Comparison of ENCODE assay signal across 9 cellular contexts in the genomic region with DNA sequence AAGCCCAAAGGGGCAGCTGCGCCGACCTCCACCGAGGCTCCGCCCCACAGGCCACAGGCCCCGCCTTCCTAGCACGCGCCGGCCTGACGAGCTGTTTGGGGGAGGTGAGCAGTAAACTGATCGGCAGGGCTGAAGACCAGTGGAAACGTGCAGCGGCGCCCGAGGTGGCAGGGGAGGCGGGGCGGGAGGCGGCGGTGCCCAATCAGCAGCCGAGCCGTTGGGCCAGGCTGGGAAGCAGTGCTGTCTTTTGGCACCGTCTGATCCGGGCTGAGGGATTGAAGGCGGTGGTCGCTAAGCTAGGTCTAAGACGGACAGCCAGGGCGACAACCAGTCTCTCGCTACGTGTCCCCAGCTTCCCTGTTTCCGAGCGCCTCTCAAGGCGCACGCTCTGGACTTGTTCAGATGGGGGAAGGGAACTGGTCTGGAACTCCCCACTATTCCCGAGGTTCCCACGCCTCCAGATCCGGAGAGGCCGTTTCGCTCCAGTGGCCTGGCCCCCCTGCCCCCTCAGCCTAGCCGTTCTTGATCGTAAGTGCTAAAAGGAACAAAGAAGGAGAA. TPM values are rescaled to one million over a fixed set of nuclear protein-coding genes. Genes with fewer than 3 reads are reported as not detected.
DNase-seq lines count a peak whose midpoint lies in the region; FAIRE-seq and TF ChIP-seq lines count a peak whose summit lies in the region.
"Had no signal": no experiment of that assay in that cellular context is flagged by ENCODE, and none has a peak within 500 bp of the region (broad histone marks: within the 10 kb centered on the region; RNA-seq: fewer than 3 reads in every experiment).

A gene with protein sequence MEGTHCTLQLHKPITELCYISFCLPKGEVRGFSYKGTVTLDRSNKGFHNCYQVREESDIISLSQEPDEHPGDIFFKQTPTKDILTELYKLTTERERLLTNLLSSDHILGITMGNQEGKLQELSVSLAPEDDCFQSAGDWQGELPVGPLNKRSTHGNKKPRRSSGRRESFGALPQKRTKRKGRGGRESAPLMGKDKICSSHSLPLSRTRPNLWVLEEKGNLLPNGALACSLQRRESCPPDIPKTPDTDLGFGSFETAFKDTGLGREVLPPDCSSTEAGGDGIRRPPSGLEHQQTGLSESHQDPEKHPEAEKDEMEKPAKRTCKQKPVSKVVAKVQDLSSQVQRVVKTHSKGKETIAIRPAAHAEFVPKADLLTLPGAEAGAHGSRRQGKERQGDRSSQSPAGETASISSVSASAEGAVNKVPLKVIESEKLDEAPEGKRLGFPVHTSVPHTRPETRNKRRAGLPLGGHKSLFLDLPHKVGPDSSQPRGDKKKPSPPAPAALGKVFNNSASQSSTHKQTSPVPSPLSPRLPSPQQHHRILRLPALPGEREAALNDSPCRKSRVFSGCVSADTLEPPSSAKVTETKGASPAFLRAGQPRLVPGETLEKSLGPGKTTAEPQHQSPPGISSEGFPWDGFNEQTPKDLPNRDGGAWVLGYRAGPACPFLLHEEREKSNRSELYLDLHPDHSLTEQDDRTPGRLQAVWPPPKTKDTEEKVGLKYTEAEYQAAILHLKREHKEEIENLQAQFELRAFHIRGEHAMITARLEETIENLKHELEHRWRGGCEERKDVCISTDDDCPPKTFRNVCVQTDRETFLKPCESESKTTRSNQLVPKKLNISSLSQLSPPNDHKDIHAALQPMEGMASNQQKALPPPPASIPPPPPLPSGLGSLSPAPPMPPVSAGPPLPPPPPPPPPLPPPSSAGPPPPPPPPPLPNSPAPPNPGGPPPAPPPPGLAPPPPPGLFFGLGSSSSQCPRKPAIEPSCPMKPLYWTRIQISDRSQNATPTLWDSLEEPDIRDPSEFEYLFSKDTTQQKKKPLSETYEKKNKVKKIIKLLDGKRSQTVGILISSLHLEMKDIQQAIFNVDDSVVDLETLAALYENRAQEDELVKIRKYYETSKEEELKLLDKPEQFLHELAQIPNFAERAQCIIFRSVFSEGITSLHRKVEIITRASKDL (N-terminal part only) (minus strand): TSS at position 11 of the 558 bp plus-strand sequence. CDS start 39,800 bp downstream, outside the sequence.

- H3K27ac ChIP-seq in astrocyte (ENCODE audit: low read depth, low read length) (peak within 1 kb of the TSS; percentile 43), right atrium auricular region (peak within 1 kb of the TSS in 1 of 2 donors; percentile 32), tibial nerve (peak within 1 kb of the TSS in 2 of 4 donors; percentile 26 to 67)

- H3K27ac Mint-ChIP-seq in astrocyte (ENCODE audit: unreplicated experiment), result peak within 1 kb of the TSS; percentile 89

- intact Hi-C loops in posterior vena cava (cut with DNase I), result no loop called here

- H3K36me3 ChIP-seq in H7 (replicated peaks; ENCODE audit: control insufficient read depth, insufficient read depth, low read length), result no peaks in the 10 kb centered on the region
- H3K36me3 ChIP-seq in astrocyte (ENCODE audit: insufficient read depth, low read length), result no peaks in the 10 kb centered on the region
- H3K36me3 ChIP-seq in right atrium auricular region, result no peaks in the 10 kb centered on the region
- H3K36me3 ChIP-seq in tibial nerve, result no peaks in the 10 kb centered on the region

- no peaks in the 10 kb centered on the region for H4K20me1 ChIP-seq in astrocyte (ENCODE audit: insufficient read depth, low read length)

- H3K36me3 Mint-ChIP-seq in astrocyte (ENCODE audit: low read depth, unreplicated experiment), result no peaks in the 10 kb centered on the region

- TF ChIP-seq CTCF in astrocyte (IDR thresholded peaks at IDR 0.05; ENCODE audit: insufficient read depth, low read depth, low read length) (no peak), right atrium auricular region (IDR thresholded peaks at IDR 0.05) (no peak), tibial nerve (IDR thresholded peaks at IDR 0.05) (no peak)

- H3K9ac ChIP-seq in astrocyte (ENCODE audit: low read length), result peak within 1 kb of the TSS; percentile 80

- no peaks in the 10 kb centered on the region for H3K9me3 Mint-ChIP-seq in astrocyte (ENCODE audit: unreplicated experiment)

- H3K4me3 Mint-ChIP-seq in astrocyte (ENCODE audit: unreplicated experiment), result peak within 1 kb of the TSS; percentile 80

- peak in 1 of 2 donors; percentile 7 for TF ChIP-seq POLR2A in tibial nerve (IDR thresholded peaks at IDR 0.05)

- DNase-seq in EH (ENCODE audit: low read depth), result peak; percentile 91
- DNase-seq in H7, result peak; percentile 96
- peak; percentile 84 for DNase-seq in MV-4-11 (lab: John Stamatoyannopoulos, UW)
- DNase-seq in T-helper 22 cell (ENCODE audit: low read depth), result peak; percentile 58
- peak; percentile 80 for DNase-seq in astrocyte (ENCODE audit: low read depth)
- peak; percentile 92 for DNase-seq in right atrium auricular region (ENCODE audit: low spot score)
- DNase-seq in posterior vena cava (ENCODE audit: low spot score), result peak; percentile 98
- peak; percentile 69 to 82 for DNase-seq in tibial nerve (ENCODE audit: low spot score in 2 of 2)

- 1% methylated on average over 35 to 39 of the region's 39 CpGs for WGBS in tibial nerve, 2 donors

- peak within 1 kb of the TSS; percentile 98 for H2AFZ ChIP-seq in astrocyte (ENCODE audit: low read depth, low read length)

- H3K27me3 ChIP-seq in H7 (ENCODE audit: control insufficient read depth, insufficient read depth, low read length) (no peaks in the 10 kb centered on the region), astrocyte (ENCODE audit: insufficient read depth, low read length) (peaks cover 11% of the 10 kb centered on the region), right atrium auricular region (no peaks in the 10 kb centered on the region), tibial nerve (peaks cover 0 to 18% of the 10 kb centered on the region in 2 donors)

- H3K4me3 ChIP-seq in H7 (ENCODE audit: insufficient read depth, low read depth, low read length) (peak within 1 kb of the TSS; percentile 63), astrocyte (ENCODE audit: insufficient read depth, low read depth, low read length) (peak within 1 kb of the TSS; percentile 60), right atrium auricular region (peak within 1 kb of the TSS; percentile 36 to 49), tibial nerve (peak within 1 kb of the TSS; percentile 16 to 53 (median 42))

- H3K9me3 ChIP-seq in astrocyte (ENCODE audit: insufficient read depth, low read depth, low read length) (no peaks in the 10 kb centered on the region), right atrium auricular region (no peaks in the 10 kb centered on the region), tibial nerve (no peaks in the 10 kb centered on the region)

- no peaks in the 10 kb centered on the region for H3K79me2 ChIP-seq in astrocyte (ENCODE audit: insufficient read depth, low read length)

- H3K4me1 ChIP-seq in astrocyte (ENCODE audit: insufficient read depth, low read length) (peaks cover 9% of the 10 kb centered on the region), right atrium auricular region (peaks cover 0 to 5% of the 10 kb centered on the region in 2 donors), tibial nerve (peaks cover 0 to 5% (median 2%) of the 10 kb centered on the region in 4 donors)

- peaks cover 1% of the 10 kb centered on the region for H3K4me1 Mint-ChIP-seq in astrocyte (ENCODE audit: low read depth, unreplicated experiment)

- H3K27me3 Mint-ChIP-seq in astrocyte (ENCODE audit: low read depth, unreplicated experiment), result peaks cover 30% of the 10 kb centered on the region

- FAIRE-seq in astrocyte (lab: Jason Lieb, UNC), result peak; percentile 23
- FAIRE-seq: islet of Langerhans had no signal

- no peak for TF ChIP-seq EP300 in tibial nerve (IDR thresholded peaks at IDR 0.05)

- H3K4me2 ChIP-seq in astrocyte (ENCODE audit: low read length), result peak within 1 kb of the TSS; percentile 94

RNA-seq across cellular contexts. Expression of the gene that starts here (rescaled TPM):
- total RNA-seq in H7 (2014; rRNA removed; shearing (Covaris generic)), result 1.7 and 5.2 TPM in 2 replicates
- total RNA-seq in astrocyte, result 5.3 and 5.8 TPM in 2 replicates
- total RNA-seq in right atrium auricular region, result 1 to 10 TPM; 2.4 to 3.1 TPM
- 10 to 100 TPM; 20.2 to 26.6 TPM for total RNA-seq in posterior vena cava
- 10 to 100 TPM; 15.1 to 62.1 (median 20.7) TPM for total RNA-seq in tibial nerve
